ENCODE assay signal across 8 cellular contexts in genomic region chr4:39044947-39045734, GRCh38. TPM values are rescaled to one million over a fixed set of nuclear protein-coding genes. Genes with fewer than 3 reads are reported as not detected.
A peak's percentile ranks its signal among the peaks of the same experiment; 100 is the strongest.
DNase-seq lines count a peak whose midpoint lies in the region; ATAC-seq and TF ChIP-seq lines count a peak whose summit lies in the region.

No MANE protein-coding gene starts in this region.

- peaks cover 6% of the 10 kb centered on the region for H3K36me3 Mint-ChIP-seq in activated naive CD8-positive, alpha-beta T cell treated with anti-CD3 and anti-CD28 coated beads for 36 hours

- intact Hi-C loops in heart right ventricle (cut with DNase I) = loop anchor here in 4 of 10 donors (2.0 to 10.0 kb wide), 5 partner anchors 80 to 140 kb away; partner anchors contain the start of gene WDR19 (in 3 of the 4)
- intact Hi-C loops in posterior vena cava (cut with DNase I) = no loop called here

- peak overlapping the region; percentile 84 for H3K27ac Mint-ChIP-seq in activated naive CD8-positive, alpha-beta T cell treated with anti-CD3 and anti-CD28 coated beads for 36 hours

- H3K4me3 Mint-ChIP-seq in activated naive CD8-positive, alpha-beta T cell treated with anti-CD3 and anti-CD28 coated beads for 36 hours = peak overlapping the region; percentile 84

- H3K27ac ChIP-seq in heart right ventricle = peak overlapping the region; percentile 76 to 98 (median 95)

- H3K4me1 ChIP-seq in heart right ventricle = peaks cover 0 to 60% (median 42%) of the 10 kb centered on the region in 9 donors

- no peak for TF ChIP-seq CTCF in heart right ventricle (IDR thresholded peaks at IDR 0.05)

- H3K27me3 ChIP-seq in MG63 (no peaks in the 10 kb centered on the region), heart right ventricle (no peaks in the 10 kb centered on the region)

- no peaks in the 10 kb centered on the region for H3K27me3 Mint-ChIP-seq in activated naive CD8-positive, alpha-beta T cell treated with anti-CD3 and anti-CD28 coated beads for 36 hours

- peak; percentile 38 for ATAC-seq in GM21526 (IDR thresholded peaks at IDR 0.05; ENCODE audit: low FRiP score, unreplicated experiment)
- peak in 5 of 8 donors; percentile 2 to 48 (median 39) for ATAC-seq in heart right ventricle

- no peaks in the 10 kb centered on the region for H3K36me3 ChIP-seq in MG63
- no peaks in the 10 kb centered on the region for H3K36me3 ChIP-seq in heart right ventricle

- 1 to 2% methylated on average over 66 to 81 of the region's 81 CpGs for WGBS in heart right ventricle, 2 donors

- H3K9me3 ChIP-seq in MG63 (no peaks in the 10 kb centered on the region), heart right ventricle (no peaks in the 10 kb centered on the region)

- H3K9me3 Mint-ChIP-seq in activated naive CD8-positive, alpha-beta T cell treated with anti-CD3 and anti-CD28 coated beads for 36 hours = no peaks in the 10 kb centered on the region

- H3K4me3 ChIP-seq in MG63 (peak overlapping the region; percentile 53), heart right ventricle (peak overlapping the region; percentile 59 to 98 (median 70))

- peaks cover 43% of the 10 kb centered on the region for H3K4me1 Mint-ChIP-seq in activated naive CD8-positive, alpha-beta T cell treated with anti-CD3 and anti-CD28 coated beads for 36 hours

- DNase-seq in Daoy (ENCODE audit: low read depth) = peak; percentile 59
- peak; percentile 28 for DNase-seq in MG63
- DNase-seq in activated naive CD8-positive, alpha-beta T cell treated with anti-CD3 and anti-CD28 coated beads for 36 hours = no peak
- peak; percentile 15 to 38 for DNase-seq in heart right ventricle
- peak; percentile 84 for DNase-seq in posterior vena cava (ENCODE audit: low spot score)
- no peak for DNase-seq in SK-N-DZ (ENCODE audit: low spot score)
- DNase-seq in NCI-H2107 treated with DMSO at 0.1 percent for 48 hours (lab: John Stamatoyannopoulos, UW; ENCODE audit: unreplicated experiment) = no peak

RNA-seq across cellular contexts. Expression of gene TMEM156, which starts 12.9 kb away (rescaled TPM):
- 19.3 and 33.7 TPM in 2 replicates for total RNA-seq in Daoy (2014; rRNA removed; shearing (Covaris generic))
- total RNA-seq in MG63 (2014; rRNA removed; shearing (Covaris generic); ENCODE audit: low replicate concordance) = 12.1 and 12.2 TPM in 2 replicates
- total RNA-seq in activated naive CD8-positive, alpha-beta T cell treated with anti-CD3 and anti-CD28 coated beads for 36 hours = 10 to 100 TPM; 11.3 to 11.7 TPM
- total RNA-seq in heart right ventricle (1 to 10 TPM in 1 of 10 donors, under 1 TPM in 3, not detected in 6; 0.11 to 1.1 (median 0.13) TPM), posterior vena cava (under 1 TPM; 0.29 to 0.65 TPM)
- under 1 TPM in 1 of 2 donors, not detected in 1; 0.10 TPM for polyA plus RNA-seq in heart right ventricle
- polyA plus RNA-seq in SK-N-DZ (2014; cell fraction: cytosol; rRNA removed) = not detected in 2 replicates
- not detected in 2 replicates for polyA plus RNA-seq in SK-N-DZ (2014; cell fraction: nucleus; rRNA removed)

RNA-seq across cellular contexts. Expression of gene KLHL5, which starts 16.9 kb away (rescaled TPM):
- total RNA-seq in Daoy (2014; rRNA removed; shearing (Covaris generic)) = 86.6 and 99.3 TPM in 2 replicates
- total RNA-seq in MG63 (2014; rRNA removed; shearing (Covaris generic); ENCODE audit: low replicate concordance) = 50.8 and 78.7 TPM in 2 replicates
- 1 to 10 TPM; 8.3 to 9.3 TPM for total RNA-seq in activated naive CD8-positive, alpha-beta T cell treated with anti-CD3 and anti-CD28 coated beads for 36 hours
- total RNA-seq in heart right ventricle (10 to 100 TPM in 7 of 10 donors, 1 to 10 TPM in 3; 8.5 to 22.7 (median 13.1) TPM), posterior vena cava (10 to 100 TPM; 39.1 to 51.7 TPM)
- polyA plus RNA-seq in heart right ventricle = 1 to 10 TPM; 4.2 to 8.4 TPM
- 24.9 and 27.2 TPM in 2 replicates for polyA plus RNA-seq in SK-N-DZ (2014; cell fraction: cytosol; rRNA removed)
- 13.8 and 14.5 TPM in 2 replicates for polyA plus RNA-seq in SK-N-DZ (2014; cell fraction: nucleus; rRNA removed)

Comparison
In these comparisons a context has a peak if more than half of its experiments do, and no peak if none do; other contexts are left out.
1. DNase-seq: peak in Daoy (single experiment), MG63 (single experiment), heart right ventricle (2 of 2) and posterior vena cava (single experiment); none in activated naive CD8-positive, alpha-beta T cell treated with anti-CD3 and anti-CD28 coated beads for 36 hours (single experiment), SK-N-DZ (single experiment) and NCI-H2107 treated with DMSO at 0.1 percent for 48 hours (single experiment).